10 cellular contexts compared by ENCODE assay signal in the genomic region with DNA sequence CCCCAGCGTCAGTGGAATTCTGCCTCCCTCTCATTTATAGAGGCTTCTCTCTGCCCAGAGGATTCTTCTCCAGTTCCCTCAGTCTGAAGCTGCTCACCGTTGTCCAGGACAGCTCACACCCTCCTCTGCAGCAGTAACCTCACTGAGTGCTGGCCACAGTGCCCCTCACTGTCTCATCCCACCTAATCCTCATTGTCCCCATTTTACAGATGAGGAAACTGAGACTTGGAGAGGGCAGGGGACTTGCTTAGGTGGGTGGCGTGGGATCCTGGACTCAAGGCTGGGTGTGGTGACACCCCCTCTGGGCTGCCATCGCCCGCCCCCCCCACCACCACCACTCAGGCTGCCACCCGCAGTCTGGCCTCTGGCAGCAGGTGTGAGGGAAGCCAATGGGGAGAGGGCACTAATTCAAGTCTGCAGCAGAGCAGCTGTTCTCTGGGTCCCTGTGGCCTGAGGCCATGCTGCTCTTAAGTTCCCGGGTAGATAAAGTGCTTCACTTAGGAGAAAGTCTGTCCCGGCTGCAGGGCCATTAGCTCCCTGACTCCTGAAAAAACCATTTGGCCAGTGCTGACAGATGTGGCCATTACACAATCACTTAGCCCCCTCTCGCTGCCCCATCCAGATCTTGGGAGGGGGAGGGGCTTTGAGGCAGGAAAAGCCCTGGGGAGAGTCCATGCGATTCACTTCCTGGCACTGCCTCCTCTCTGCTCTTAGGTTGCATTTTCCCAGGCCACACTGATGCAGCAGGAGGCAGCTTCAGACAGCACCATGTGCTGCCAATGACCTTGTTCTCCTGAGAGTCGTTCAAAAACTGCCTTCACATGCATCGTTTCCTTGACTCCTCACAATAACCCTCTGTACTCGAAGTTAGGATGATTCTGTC. TPM values are rescaled to one million over a fixed set of nuclear protein-coding genes. Genes with fewer than 3 reads are reported as not detected.
DNase-seq lines count a peak whose midpoint lies in the region; ATAC-seq and TF ChIP-seq lines count a peak whose summit lies in the region.
"Had no signal": no experiment of that assay in that cellular context is flagged by ENCODE, and none has a peak within 500 bp of the region (broad histone marks: within the 10 kb centered on the region; RNA-seq: fewer than 3 reads in every experiment).

No MANE protein-coding gene starts in this region.

- CTCF ChIA-PET in PC-3 (lab: Charles Lee), result no interaction called here

- H3K27ac ChIP-seq in H9 (ENCODE audit: insufficient read length, low read depth, low read length) (no peak overlapping the region), PC-3 (ENCODE audit: low read length) (no peak overlapping the region), psoas muscle (peak overlapping the region; percentile 23), uterus (no peak overlapping the region), caudate nucleus (ENCODE audit: low read depth, low read length) (no peak overlapping the region)

- H3K27me3 ChIP-seq in H9 (ENCODE audit: insufficient read depth, low read length) (no peaks in the 10 kb centered on the region), PC-3 (ENCODE audit: low read length) (peaks cover 41% of the 10 kb centered on the region), psoas muscle (ENCODE audit: insufficient read depth in 3 of 3, low read length in 2 of 3) (peaks cover 0 to 12% (median 0%) of the 10 kb centered on the region in 3 donors), uterus (no peaks in the 10 kb centered on the region)

- H3K36me3 Mint-ChIP-seq in H9 (ENCODE audit: insufficient read depth in 1 of 3, low read depth in 3 of 3), result no peaks in the 10 kb centered on the region
- H3K36me3 Mint-ChIP-seq: T-cell had no signal

- H2BK120ac ChIP-seq in H9 (ENCODE audit: low read depth, low read length, poor library complexity, severe bottlenecking), result no peak overlapping the region

- H2AFZ ChIP-seq in H9 (ENCODE audit: low read length) (no peak overlapping the region), PC-3 (ENCODE audit: low read length) (no peak overlapping the region)

- TF ChIP-seq CTCF in H9 (conservative IDR thresholded peaks at IDR 0.05) (no peak), PC-3 (conservative IDR thresholded peaks at IDR 0.05; ENCODE audit: low read depth, low read length) (no peak), fibroblast of pulmonary artery (IDR thresholded peaks at IDR 0.05; ENCODE audit: low read length, missing control alignments) (no peak), psoas muscle (IDR thresholded peaks at IDR 0.05) (no peak), uterus (IDR thresholded peaks at IDR 0.05) (no peak)

- H3K4me1 Mint-ChIP-seq in H9, result peaks cover 9 to 10% of the 10 kb centered on the region in 2 experiments
- H3K4me1 Mint-ChIP-seq: T-cell had no signal

- H2BK20ac ChIP-seq in H9 (ENCODE audit: low read depth, low read length, poor library complexity, severe bottlenecking), result no peak overlapping the region

- no CpG with 5 or more reads among the region's 13 CpGs for WGBS in H9 (ENCODE audit: extremely low coverage, insufficient read length, low lambda C conversion rate)
- WGBS in psoas muscle, 3 donors, result 21 to 32% (median 21%) methylated on average over 11 to 13 of the region's 13 CpGs

- H3K9me3 Mint-ChIP-seq in H9, result peaks cover 0 to 2% of the 10 kb centered on the region in 2 experiments; a peak in 2 of 5 replicates
- H3K9me3 Mint-ChIP-seq: activated T-helper 2 cell treated with anti-CD3 and anti-CD28 coated beads, Interferon-gamma antibody, Interleukin-2, Interleukin-4, amounts not matched to agents 10 μg/mL and 5 μg/mL and 100 μg/mL, durations not matched to agents 14 hours and 24 hours and 36 hours had no signal

- no peak overlapping the region for H3K4me3 Mint-ChIP-seq in H9
- H3K4me3 Mint-ChIP-seq: T-cell had no signal

- intact Hi-C loops in PC-3 (cut with micrococcal nuclease) (no loop called here), psoas muscle (cut with DNase I) (no loop called here), uterus (cut with DNase I; ENCODE audit: low total_unique reads) (no loop called here)

- H3K56ac ChIP-seq in H9 (ENCODE audit: insufficient read length, low read depth, low read length), result no peak overlapping the region

- H3F3A ChIP-seq in PC-3 (ENCODE audit: low read length, unreplicated experiment), result no peaks in the 10 kb centered on the region

- DNase-seq in H9, result peak; percentile 78
- peak; percentile 44 for DNase-seq in PC-3
- peak; percentile 56 for DNase-seq in fibroblast of pulmonary artery (ENCODE audit: low read depth)
- no peak for DNase-seq in psoas muscle
- DNase-seq in NK-92 (lab: John Stamatoyannopoulos, UW; ENCODE audit: unreplicated experiment), result no peak
- DNase-seq in uterus, result no peak
- no peak for DNase-seq in caudate nucleus (lab: John Stamatoyannopoulos, UW)
- DNase-seq: T-cell had no signal

- no peak overlapping the region for H4K8ac ChIP-seq in H9 (replicated peaks; ENCODE audit: insufficient read length, low read depth, low read length)

- no peak overlapping the region for H3K4me3 ChIP-seq in PC-3 (ENCODE audit: low read length)
- no peak overlapping the region for H3K4me3 ChIP-seq in fibroblast of pulmonary artery (replicated peaks; ENCODE audit: low read depth, low read length)
- H3K4me3 ChIP-seq in psoas muscle, result no peak overlapping the region
- H3K4me3 ChIP-seq in uterus, result no peak overlapping the region
- H3K4me3 ChIP-seq: lung had no signal

- peak overlapping the region; percentile 28; the same call in 1 of the 2 replicates for H3K14ac ChIP-seq in H9 (ENCODE audit: insufficient read depth, low read length)

- POLR2A ChIA-PET in PC-3 (lab: Charles Lee; ENCODE audit: unreplicated experiment), result no interaction called here

- no TSS peak for BruUV-seq in PC-3 (replicated peaks; lab: Mats Ljungman, UMichigan)

- no peak overlapping the region for H2BK12ac ChIP-seq in H9 (ENCODE audit: insufficient read length, low read depth, low read length)

- no peaks in the 10 kb centered on the region for H3K23me2 ChIP-seq in H9 (ENCODE audit: insufficient read length, low read depth, low read length, poor library complexity, severe bottlenecking)

- H3K79me2 ChIP-seq in H9 (ENCODE audit: insufficient read depth, low read length) (no peaks in the 10 kb centered on the region), PC-3 (ENCODE audit: low read length) (no peaks in the 10 kb centered on the region)

- H3K9ac ChIP-seq in H9 (ENCODE audit: extremely low read depth, insufficient read length, low read length) (no peak overlapping the region), PC-3 (ENCODE audit: low read length) (no peak overlapping the region)

- H3K9me3 ChIP-seq in H9 (ENCODE audit: control insufficient read depth, low read depth, low read length), result no peaks in the 10 kb centered on the region
- no peaks in the 10 kb centered on the region for H3K9me3 ChIP-seq in PC-3 (ENCODE audit: low read length)
- H3K9me3 ChIP-seq in psoas muscle, result peaks cover 6% of the 10 kb centered on the region
- H3K9me3 ChIP-seq in uterus, result peaks cover 0 to 3% of the 10 kb centered on the region in 2 donors

- H3K27me3 Mint-ChIP-seq in H9 (ENCODE audit: low read depth), result no peaks in the 10 kb centered on the region; the same call in 1 of the 2 replicates

- H3K79me1 ChIP-seq in H9 (ENCODE audit: insufficient read depth, low read depth, low read length, poor library complexity, severe bottlenecking), result no peaks in the 10 kb centered on the region

- peak overlapping the region; percentile 48 for H3K18ac ChIP-seq in H9 (ENCODE audit: insufficient read length, low read depth, low read length)

- H3K4ac ChIP-seq in H9 (ENCODE audit: low read depth, low read length), result no peak overlapping the region

- H3K4me2 ChIP-seq in H9 (ENCODE audit: insufficient read depth, insufficient read length, low read length) (no peak overlapping the region), PC-3 (ENCODE audit: low read length) (no peak overlapping the region)

- H2BK5ac ChIP-seq in H9 (ENCODE audit: insufficient read length, low read length), result no peak overlapping the region

- no peaks in the 10 kb centered on the region for H3K36me3 ChIP-seq in PC-3 (ENCODE audit: low read depth, low read length)
- H3K36me3 ChIP-seq in psoas muscle (ENCODE audit: insufficient read depth in 1 of 2, low read depth in 1 of 2), result no peaks in the 10 kb centered on the region
- no peaks in the 10 kb centered on the region for H3K36me3 ChIP-seq in uterus

- H3T11ph ChIP-seq in H9 (ENCODE audit: low read length), result no peak overlapping the region

- H3K9me2 ChIP-seq in PC-3 (replicated peaks; ENCODE audit: low read length), result no peaks in the 10 kb centered on the region

- no peak overlapping the region for H4K91ac ChIP-seq in H9 (ENCODE audit: insufficient read length, low read depth, low read length)

- peak overlapping the region; percentile 57; the same call in 1 of the 2 replicates for H2BK15ac ChIP-seq in H9 (ENCODE audit: low read depth, low read length)

- no peak overlapping the region for H4K5ac ChIP-seq in H9 (ENCODE audit: insufficient read length, low read depth, low read length)

- H4K20me1 ChIP-seq in H9 (ENCODE audit: control insufficient read depth, insufficient read depth, insufficient read length), result no peaks in the 10 kb centered on the region
- no peaks in the 10 kb centered on the region for H4K20me1 ChIP-seq in PC-3 (ENCODE audit: low read length)

- TF ChIP-seq POLR2A in uterus (IDR thresholded peaks at IDR 0.05), result no peak

- H3K4me1 ChIP-seq in H9 (ENCODE audit: insufficient read depth, low read length) (peaks cover 4% of the 10 kb centered on the region), PC-3 (ENCODE audit: insufficient read depth, low read length) (0 out of 2 replicates have a peak, but pooled peaks cover 6% of the 10 kb centered on the region), psoas muscle (no peaks in the 10 kb centered on the region), uterus (no peaks in the 10 kb centered on the region)

- H2AK5ac ChIP-seq in H9 (ENCODE audit: insufficient read length, low read length), result no peak overlapping the region

- no peak overlapping the region for H3K23ac ChIP-seq in H9 (ENCODE audit: insufficient read length, low read depth, low read length)

- H3K27ac Mint-ChIP-seq in H9, result peak overlapping the region in 1 of 3 experiments; percentile 81; a peak in 1 of 7 replicates
- H3K27ac Mint-ChIP-seq: activated T-helper 2 cell treated with anti-CD3 and anti-CD28 coated beads, Interferon-gamma antibody, Interleukin-2, Interleukin-4, amounts not matched to agents 10 μg/mL and 5 μg/mL and 100 μg/mL, durations not matched to agents 14 hours and 24 hours and 36 hours; T-cell had no signal

- ATAC-seq in PC-3 (0 out of 2 replicates have a peak, but pooled peaks have one; percentile 30), psoas muscle (peak in 2 of 4 donors; percentile 20 to 48)

RNA-seq across cellular contexts. Expression of a gene that starts 36.3 kb away (rescaled TPM):
- total RNA-seq in H9 (2021), result not detected in 2 replicates
- 0.12 and 0.33 TPM in 2 replicates for total RNA-seq in PC-3 (2014; rRNA removed)
- not detected for total RNA-seq in psoas muscle
- polyA plus RNA-seq in psoas muscle, result under 1 TPM in 1 of 3 donors, not detected in 2; 0.04 TPM
- under 1 TPM in 1 of 4 donors, not detected in 3; 0.14 TPM for total RNA-seq in uterus
- total RNA-seq: activated T-helper 2 cell treated with anti-CD3 and anti-CD28 coated beads, Interferon-gamma antibody, Interleukin-2, Interleukin-4, amounts not matched to agents 10 μg/mL and 5 μg/mL and 100 μg/mL, durations not matched to agents 14 hours and 24 hours and 36 hours; lung; T-cell had no signal

Comparison
In these comparisons a context has a peak if more than half of its experiments do, and no peak if none do; other contexts are left out.
1. DNase-seq: peak in H9 (single experiment), PC-3 (single experiment) and fibroblast of pulmonary artery (single experiment); none in psoas muscle (0 of 2), NK-92 (single experiment), uterus (0 of 2) and caudate nucleus (0 of 61).